9 cellular contexts compared by ENCODE assay signal in genomic region chr16:48409839-48410610, GRCh38. TPM values are rescaled to one million over a fixed set of nuclear protein-coding genes. Genes with fewer than 3 reads are reported as not detected.
A peak's percentile ranks its signal among the peaks of the same experiment; 100 is the strongest.
DNase-seq lines count a peak whose midpoint lies in the region; ATAC-seq and TF ChIP-seq lines count a peak whose summit lies in the region.
"Had no signal": no experiment of that assay in that cellular context is flagged by ENCODE, and none has a peak within 500 bp of the region (broad histone marks: within the 10 kb centered on the region; RNA-seq: fewer than 3 reads in every experiment).

No MANE protein-coding gene starts in this region.

- H2BK15ac ChIP-seq in mesenchymal stem cell (ENCODE audit: low read depth, poor library complexity, severe bottlenecking), result no peak overlapping the region

- H3K27ac ChIP-seq in breast epithelium (peak overlapping the region; percentile 58 to 64), mesenchymal stem cell (ENCODE audit: low read length, poor library complexity, severe bottlenecking) (no peak overlapping the region)

- H4K8ac ChIP-seq in mesenchymal stem cell (ENCODE audit: low read length), result peak overlapping the region; percentile 10

- ATAC-seq in natural killer cell treated with Interleukin-12 subunit alpha and Interleukin-12 subunit beta and Interleukin-15 and Interleukin-18, amount 100 ng/mL, for 72 hours, result no peak
- ATAC-seq: activated naive CD4-positive, alpha-beta T cell treated with anti-CD3 and anti-CD28 coated beads, Interleukin-2, amount 50 U/mL, for 72 hours had no signal

- H3K9me3 Mint-ChIP-seq in natural killer cell treated with Interleukin-12 subunit alpha and Interleukin-12 subunit beta and Interleukin-15 and Interleukin-18, amount 100 ng/mL, for 72 hours, result no peaks in the 10 kb centered on the region
- H3K9me3 Mint-ChIP-seq: activated naive CD4-positive, alpha-beta T cell treated with anti-CD3 and anti-CD28 coated beads, Interleukin-2, amount 50 U/mL, for 72 hours had no signal

- H3K36me3 Mint-ChIP-seq in natural killer cell treated with Interleukin-12 subunit alpha and Interleukin-12 subunit beta and Interleukin-15 and Interleukin-18, amount 100 ng/mL, for 72 hours, result no peaks in the 10 kb centered on the region
- H3K36me3 Mint-ChIP-seq: activated naive CD4-positive, alpha-beta T cell treated with anti-CD3 and anti-CD28 coated beads, Interleukin-2, amount 50 U/mL, for 72 hours had no signal

- WGBS in mesenchymal stem cell, result 69% methylated on average over 12 of the region's 12 CpGs

- H3K18ac ChIP-seq in mesenchymal stem cell (ENCODE audit: low read depth in 1 of 2, low read length in 2 of 2), result peak overlapping the region; percentile 4 to 55

- H2AK5ac ChIP-seq in mesenchymal stem cell (ENCODE audit: low read length, severe bottlenecking), result no peak overlapping the region

- peaks cover 6% of the 10 kb centered on the region in 2 donors for H3K4me1 Mint-ChIP-seq in natural killer cell treated with Interleukin-12 subunit alpha and Interleukin-12 subunit beta and Interleukin-15 and Interleukin-18, amount 100 ng/mL, for 72 hours (ENCODE audit: low read depth in 2 of 2)

- H3K9me3 ChIP-seq in breast epithelium (no peaks in the 10 kb centered on the region), mesenchymal stem cell (ENCODE audit: control insufficient read depth, low read length) (no peaks in the 10 kb centered on the region)

- no peak overlapping the region for H2BK5ac ChIP-seq in mesenchymal stem cell (ENCODE audit: low read depth, low read length, poor library complexity, severe bottlenecking)

- H3K23ac ChIP-seq in mesenchymal stem cell (ENCODE audit: low read length in 2 of 2), result no peak overlapping the region

- TF ChIP-seq CTCF in AG09319 (IDR thresholded peaks at IDR 0.05; ENCODE audit: low read depth, low read length) (no peak), breast epithelium (IDR thresholded peaks at IDR 0.05) (no peak)

- H3K4me2 ChIP-seq in mesenchymal stem cell (ENCODE audit: low read length, poor library complexity, severe bottlenecking), result no peak overlapping the region

- H3K36me3 ChIP-seq in breast epithelium (no peaks in the 10 kb centered on the region), mesenchymal stem cell (ENCODE audit: control insufficient read depth in 1 of 2, insufficient read depth in 2 of 2, low read depth in 1 of 2, low read length in 2 of 2) (no peaks in the 10 kb centered on the region)

- H3K27me3 ChIP-seq in breast epithelium (no peaks in the 10 kb centered on the region), mesenchymal stem cell (ENCODE audit: control insufficient read depth in 1 of 2, insufficient read depth in 1 of 2, low read length in 2 of 2) (no peaks in the 10 kb centered on the region)

- no peak overlapping the region for H3K4me3 ChIP-seq in breast epithelium
- H3K4me3 ChIP-seq in mesenchymal stem cell (ENCODE audit: insufficient read depth in 1 of 2, low read depth in 1 of 2, low read length in 2 of 2), result peak overlapping the region in 1 of 2 experiments; percentile 27

- H3K79me1 ChIP-seq in mesenchymal stem cell (replicated peaks; ENCODE audit: low read length, poor library complexity, severe bottlenecking), result no peaks in the 10 kb centered on the region

- no peak overlapping the region for H4K91ac ChIP-seq in mesenchymal stem cell (ENCODE audit: low read length)

- peak overlapping the region; percentile 58 to 80 for H2BK12ac ChIP-seq in mesenchymal stem cell (ENCODE audit: low read length in 2 of 2)

- no peak overlapping the region for H2BK120ac ChIP-seq in mesenchymal stem cell (ENCODE audit: low read depth, low read length)

- no peak for TF ChIP-seq POLR2A in breast epithelium (IDR thresholded peaks at IDR 0.05)

- H3K27ac Mint-ChIP-seq in natural killer cell treated with Interleukin-12 subunit alpha and Interleukin-12 subunit beta and Interleukin-15 and Interleukin-18, amount 100 ng/mL, for 72 hours, result no peak overlapping the region
- H3K27ac Mint-ChIP-seq: activated naive CD4-positive, alpha-beta T cell treated with anti-CD3 and anti-CD28 coated beads, Interleukin-2, amount 50 U/mL, for 72 hours had no signal

- H3K4ac ChIP-seq in mesenchymal stem cell (ENCODE audit: low read depth in 1 of 2, low read length in 2 of 2), result peak overlapping the region in 1 of 2 experiments; percentile 24

- intact Hi-C loops in breast epithelium (cut with DNase I; ENCODE audit: low total_unique reads), result loop anchor here (5.0 kb wide), 1 partner anchor 952 kb away; no protein-coding TSS in a partner anchor

- peak overlapping the region in 1 of 2 experiments; percentile 41 for H3K14ac ChIP-seq in mesenchymal stem cell (ENCODE audit: low read length in 2 of 2)

- H2AFZ ChIP-seq in mesenchymal stem cell (ENCODE audit: low read depth, low read length), result no peak overlapping the region

- H3K9ac ChIP-seq in mesenchymal stem cell (ENCODE audit: low read length), result peak overlapping the region; percentile 53

- peak; percentile 67 for DNase-seq in AG09319 (ENCODE audit: extremely low read depth, low read depth)
- peak; percentile 76 for DNase-seq in LoVo (ENCODE audit: low spot score)
- peak in 1 of 2 donors; percentile 24 for DNase-seq in breast epithelium (ENCODE audit: low spot score in 2 of 2)
- peak; percentile 93 for DNase-seq in mesenchymal stem cell
- no peak for DNase-seq in germinal center (ENCODE audit: low spot score)
- no peak for DNase-seq in stimulated activated CD8-positive, alpha-beta memory T cell treated with anti-CD3 and anti-CD28 coated beads, Interleukin-4, amount 100 ng/mL, for 48 hours
- DNase-seq in activated CD4-positive, alpha-beta T cell treated with anti-CD3 and anti-CD28 coated beads for 4 hours, result no peak
- DNase-seq in natural killer cell treated with Interleukin-12 subunit alpha and Interleukin-12 subunit beta and Interleukin-15 and Interleukin-18, amount 100 ng/mL, for 72 hours (ENCODE audit: low spot score), result no peak

- no peaks in the 10 kb centered on the region for H3K4me1 ChIP-seq in breast epithelium
- peaks cover 11% of the 10 kb centered on the region for H3K4me1 ChIP-seq in mesenchymal stem cell (ENCODE audit: control insufficient read depth, insufficient read depth, low read depth, low read length)

- H3K4me3 Mint-ChIP-seq in natural killer cell treated with Interleukin-12 subunit alpha and Interleukin-12 subunit beta and Interleukin-15 and Interleukin-18, amount 100 ng/mL, for 72 hours, result no peak overlapping the region

- peaks cover 0 to 3% of the 10 kb centered on the region in 2 donors for H3K27me3 Mint-ChIP-seq in natural killer cell treated with Interleukin-12 subunit alpha and Interleukin-12 subunit beta and Interleukin-15 and Interleukin-18, amount 100 ng/mL, for 72 hours

RNA-seq across cellular contexts. Expression of gene SIAH1, which starts 24.8 kb away (rescaled TPM):
- 10 to 100 TPM; 36.2 to 45.2 (median 44.2) TPM for total RNA-seq in breast epithelium
- polyA plus RNA-seq in mesenchymal stem cell (2013, experiment 1 of 2), result 12.5 TPM
- polyA plus RNA-seq in mesenchymal stem cell (2013, experiment 2 of 2), result 14.0 TPM
- 10 to 100 TPM; 21.0 to 25.7 TPM for total RNA-seq in natural killer cell treated with Interleukin-12 subunit alpha and Interleukin-12 subunit beta and Interleukin-15 and Interleukin-18, amount 100 ng/mL, for 72 hours

Comparison
In these comparisons a context has a peak if more than half of its experiments do, and no peak if none do; other contexts are left out.
1. DNase-seq: peak in AG09319 (single experiment), LoVo (single experiment) and mesenchymal stem cell (single experiment); none in germinal center (single experiment), stimulated activated CD8-positive, alpha-beta memory T cell treated with anti-CD3 and anti-CD28 coated beads, Interleukin-4, amount 100 ng/mL, for 48 hours (single experiment), activated CD4-positive, alpha-beta T cell treated with anti-CD3 and anti-CD28 coated beads for 4 hours (0 of 2) and natural killer cell treated with Interleukin-12 subunit alpha and Interleukin-12 subunit beta and Interleukin-15 and Interleukin-18, amount 100 ng/mL, for 72 hours (single experiment).